20 cellular contexts compared by ENCODE assay signal in the genomic region with DNA sequence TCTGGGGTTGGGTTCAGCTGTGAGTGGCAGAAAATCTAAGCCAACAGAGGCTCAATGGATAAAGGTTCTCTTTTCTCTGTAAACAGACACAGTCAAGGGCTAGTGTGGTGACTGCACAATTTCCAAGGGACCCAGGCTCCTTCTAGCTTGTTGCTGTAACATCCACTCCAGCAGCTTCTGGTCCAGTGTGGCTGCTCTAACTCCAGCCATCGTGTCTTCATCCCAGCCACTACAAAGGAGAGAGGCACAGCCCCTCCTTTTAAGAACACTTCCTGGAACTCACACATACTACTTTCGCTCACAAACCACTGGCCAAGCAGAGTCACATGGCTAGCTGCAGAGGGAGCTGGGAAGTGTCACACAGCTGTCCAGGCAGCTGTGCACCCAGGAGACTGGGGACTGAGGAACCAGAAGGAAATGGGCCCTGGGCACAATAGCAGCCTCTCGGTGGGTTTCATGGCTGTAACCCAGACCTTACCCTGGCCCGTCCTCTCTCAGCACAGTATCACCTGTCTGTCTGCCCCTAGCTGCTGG.
DNase-seq lines count a peak whose midpoint lies in the region; ATAC-seq, FAIRE-seq and TF ChIP-seq lines count a peak whose summit lies in the region.
"Had no signal": no experiment of that assay in that cellular context is flagged by ENCODE, and none has a peak within 500 bp of the region (broad histone marks: within the 10 kb centered on the region; RNA-seq: fewer than 3 reads in every experiment).

No MANE protein-coding gene starts in this region.

- DNase-seq in astrocyte (ENCODE audit: low read depth) (no peak), neuronal stem cell (ENCODE audit: low spot score) (no peak), caudate nucleus (lab: John Stamatoyannopoulos, UW) (no peak)
- DNase-seq: EL; H7; KBM-7; NCI-H1092; NCI-H146; NCI-H2227 treated with DMSO at 0.1 percent for 48 hours; NCI-H526; NK-92 treated with Interleukin-12 subunit alpha and Interleukin-12 subunit beta, amount 100 ng/mL, for 24 hours; OCI-M1 had no signal

- no peak for TF ChIP-seq CTCF in astrocyte (IDR thresholded peaks at IDR 0.05; ENCODE audit: insufficient read depth, low read depth, low read length)

- peaks cover 41% of the 10 kb centered on the region for H3K27me3 Mint-ChIP-seq in astrocyte (ENCODE audit: low read depth, unreplicated experiment)
- H3K27me3 Mint-ChIP-seq: CD4-positive, alpha-beta T cell had no signal

- H2BK15ac ChIP-seq in neuronal stem cell (ENCODE audit: low read length), result no peak overlapping the region

- H3K4me3 Mint-ChIP-seq in astrocyte (ENCODE audit: unreplicated experiment), result no peak overlapping the region
- H3K4me3 Mint-ChIP-seq: CD4-positive, alpha-beta T cell had no signal

- H3K79me1 ChIP-seq in neuronal stem cell (ENCODE audit: low read depth, low read length), result no peaks in the 10 kb centered on the region

- H3K4me2 ChIP-seq in BLaER1, result peak overlapping the region; percentile 4; the same call in 1 of the 2 replicates
- peak overlapping the region in 6 of 11 experiments; percentile 1 to 68 (median 20); a peak in 3 of 22 replicates for H3K4me2 ChIP-seq in BLaER1 treated with 17β-estradiol and CSF1 and Interleukin-3, amounts not matched to agents 10 nM and 100 nM
- H3K4me2 ChIP-seq in astrocyte (ENCODE audit: low read length), result no peak overlapping the region
- no peak overlapping the region for H3K4me2 ChIP-seq in neuronal stem cell (ENCODE audit: insufficient read depth, low read length, poor library complexity, severe bottlenecking)

- H3K4me1 Mint-ChIP-seq in astrocyte (ENCODE audit: low read depth, unreplicated experiment), result no peaks in the 10 kb centered on the region

- no peaks in the 10 kb centered on the region for H3K79me2 ChIP-seq in astrocyte (ENCODE audit: insufficient read depth, low read length)

- H2BK12ac ChIP-seq in neuronal stem cell (ENCODE audit: low read length), result peak overlapping the region; percentile 49

- peak overlapping the region; percentile 56 for H2AK5ac ChIP-seq in neuronal stem cell (ENCODE audit: low read depth, low read length)

- no peaks in the 10 kb centered on the region for H4K20me1 ChIP-seq in BLaER1
- H4K20me1 ChIP-seq in BLaER1 treated with 17β-estradiol and CSF1 and Interleukin-3, amounts not matched to agents 10 nM and 100 nM, result peaks cover 0 to 9% (median 0%) of the 10 kb centered on the region in 11 experiments; a peak in 2 of 22 replicates
- no peaks in the 10 kb centered on the region for H4K20me1 ChIP-seq in astrocyte (ENCODE audit: insufficient read depth, low read length)

- no peaks in the 10 kb centered on the region for H3K36me3 Mint-ChIP-seq in astrocyte (ENCODE audit: low read depth, unreplicated experiment)

- no peak overlapping the region for H2BK5ac ChIP-seq in neuronal stem cell (ENCODE audit: low read length)

- H3K9me3 Mint-ChIP-seq in astrocyte (ENCODE audit: unreplicated experiment), result peaks cover 2% of the 10 kb centered on the region
- H3K9me3 Mint-ChIP-seq: CD4-positive, alpha-beta T cell had no signal

- peak overlapping the region; percentile 67 for H3K4ac ChIP-seq in neuronal stem cell (ENCODE audit: low read length)

- H3K27me3 ChIP-seq in BLaER1 (no peaks in the 10 kb centered on the region), astrocyte (ENCODE audit: insufficient read depth, low read length) (no peaks in the 10 kb centered on the region), neuronal stem cell (ENCODE audit: control insufficient read depth in 3 of 3, insufficient read depth in 3 of 3, low read depth in 1 of 3, low read length in 3 of 3) (peaks cover 0 to 3% (median 0%) of the 10 kb centered on the region in 3 experiments)
- no peaks in the 10 kb centered on the region for H3K27me3 ChIP-seq in BLaER1 treated with 17β-estradiol and CSF1 and Interleukin-3, amounts not matched to agents 10 nM and 100 nM

- ATAC-seq in GM18870 (IDR thresholded peaks at IDR 0.05; ENCODE audit: unreplicated experiment), result no peak
- ATAC-seq in HG03175 (IDR thresholded peaks at IDR 0.05; ENCODE audit: unreplicated experiment), result no peak

- H3K4me1 ChIP-seq in BLaER1 (peaks cover 65% of the 10 kb centered on the region), astrocyte (ENCODE audit: insufficient read depth, low read length) (no peaks in the 10 kb centered on the region), neuronal stem cell (ENCODE audit: control insufficient read depth in 2 of 2, insufficient read depth in 1 of 2, low read depth in 1 of 2, low read length in 2 of 2) (peaks cover 0 to 4% of the 10 kb centered on the region in 2 donors)
- H3K4me1 ChIP-seq in BLaER1 treated with 17β-estradiol and CSF1 and Interleukin-3, amounts not matched to agents 10 nM and 100 nM, result peaks cover 2 to 67% (median 38%) of the 10 kb centered on the region in 10 experiments; a peak in 18 of 20 replicates
- H3K4me1 ChIP-seq: SJSA1 had no signal

- no peak overlapping the region for H4K8ac ChIP-seq in neuronal stem cell (ENCODE audit: low read depth, low read length)

- FAIRE-seq in astrocyte (lab: Jason Lieb, UNC), result no peak
- FAIRE-seq: HTR-8/SVneo had no signal

- H3K27ac ChIP-seq in BLaER1 (no peak overlapping the region), astrocyte (ENCODE audit: low read depth, low read length) (no peak overlapping the region), neuronal stem cell (replicated peaks; ENCODE audit: low read length) (no peak overlapping the region), caudate nucleus (ENCODE audit: low read depth, low read length) (no peak overlapping the region)
- H3K27ac ChIP-seq in BLaER1 treated with 17β-estradiol and CSF1 and Interleukin-3, amounts not matched to agents 10 nM and 100 nM, result no peak overlapping the region
- H3K27ac ChIP-seq: HL-60, SJSA1 had no signal

- peak overlapping the region; percentile 69 for H4K91ac ChIP-seq in neuronal stem cell (ENCODE audit: low read depth, low read length, poor library complexity)

- H3K9me3 ChIP-seq in BLaER1 (peaks cover 6% of the 10 kb centered on the region; the same call in 1 of the 2 replicates), astrocyte (ENCODE audit: insufficient read depth, low read depth, low read length) (no peaks in the 10 kb centered on the region), neuronal stem cell (replicated peaks in 1 of 2; ENCODE audit: control insufficient read depth in 2 of 2, insufficient read depth in 1 of 2, low read depth in 1 of 2, low read length in 2 of 2) (no peaks in the 10 kb centered on the region)
- H3K9me3 ChIP-seq in BLaER1 treated with 17β-estradiol and CSF1 and Interleukin-3, amounts not matched to agents 10 nM and 100 nM (replicated peaks in 1 of 11), result peaks cover 0 to 8% (median 0%) of the 10 kb centered on the region in 11 experiments; a peak in 3 of 22 replicates
- H3K9me3 ChIP-seq: SJSA1 had no signal

- H3K36me3 ChIP-seq in BLaER1 (no peaks in the 10 kb centered on the region), astrocyte (ENCODE audit: insufficient read depth, low read length) (no peaks in the 10 kb centered on the region), neuronal stem cell (replicated peaks in 1 of 2; ENCODE audit: control insufficient read depth in 2 of 2, insufficient read depth in 2 of 2, low read length in 2 of 2) (no peaks in the 10 kb centered on the region)
- no peaks in the 10 kb centered on the region for H3K36me3 ChIP-seq in BLaER1 treated with 17β-estradiol and CSF1 and Interleukin-3, amounts not matched to agents 10 nM and 100 nM
- H3K36me3 ChIP-seq: SJSA1 had no signal

- peak overlapping the region; percentile 21 for H3K18ac ChIP-seq in neuronal stem cell (ENCODE audit: low read length)

- H2AFZ ChIP-seq in astrocyte (ENCODE audit: low read depth, low read length), result peak overlapping the region; percentile 34
- H2AFZ ChIP-seq in neuronal stem cell (ENCODE audit: low read length), result no peak overlapping the region

- no CpG with 5 or more reads among the region's 4 CpGs for WGBS in neuronal stem cell (ENCODE audit: extremely low coverage in 2 of 2, insufficient read length in 2 of 2, insufficient replicate concordance in 1 of 2), 2 donors

- H3K9ac ChIP-seq in BLaER1 (no peak overlapping the region), astrocyte (ENCODE audit: low read length) (no peak overlapping the region), neuronal stem cell (ENCODE audit: low read depth, low read length, poor library complexity) (no peak overlapping the region)
- no peak overlapping the region for H3K9ac ChIP-seq in BLaER1 treated with 17β-estradiol and CSF1 and Interleukin-3, amounts not matched to agents 10 nM and 100 nM

- H3K14ac ChIP-seq in neuronal stem cell (ENCODE audit: low read length), result peak overlapping the region; percentile 67

- H3K4me3 ChIP-seq in BLaER1 (no peak overlapping the region), astrocyte (ENCODE audit: insufficient read depth, low read depth, low read length) (no peak overlapping the region), neuronal stem cell (ENCODE audit: low read length in 2 of 2) (no peak overlapping the region)
- no peak overlapping the region for H3K4me3 ChIP-seq in BLaER1 treated with 17β-estradiol and CSF1 and Interleukin-3, amounts not matched to agents 10 nM and 100 nM
- H3K4me3 ChIP-seq: SJSA1 had no signal

- no peak overlapping the region for H3K27ac Mint-ChIP-seq in astrocyte (ENCODE audit: unreplicated experiment)
- H3K27ac Mint-ChIP-seq: CD4-positive, alpha-beta T cell had no signal

- peak overlapping the region; percentile 75 for H3K23ac ChIP-seq in neuronal stem cell (ENCODE audit: low read depth, low read length, poor library complexity)

- H2BK120ac ChIP-seq in neuronal stem cell (ENCODE audit: low read depth, low read length), result no peak overlapping the region

Comparison
In these comparisons a context has a peak if more than half of its experiments do, and no peak if none do; other contexts are left out.
1. H3K4me2 ChIP-seq: peak in BLaER1 (single experiment) and BLaER1 treated with 17β-estradiol and CSF1 and Interleukin-3, amounts not matched to agents 10 nM and 100 nM (6 of 11); none in astrocyte (single experiment) and neuronal stem cell (single experiment).